16 cellular contexts compared by ENCODE assay signal in genomic region chr19:2227415-2228156, GRCh38. TPM values are rescaled to one million over a fixed set of nuclear protein-coding genes. Genes with fewer than 3 reads are reported as not detected.
DNase-seq lines count a peak whose midpoint lies in the region; ATAC-seq and TF ChIP-seq lines count a peak whose summit lies in the region.
"Had no signal": no experiment of that assay in that cellular context is flagged by ENCODE, and none has a peak within 500 bp of the region (broad histone marks: within the 10 kb centered on the region; RNA-seq: fewer than 3 reads in every experiment).

No MANE protein-coding gene starts in this region.

- CTCF ChIA-PET in OCI-LY7 (lab: Charles Lee; ENCODE audit: unreplicated experiment), result interaction anchor here (0.6 kb wide), 1 partner anchor 68 kb away, joined by 17 read pairs; no protein-coding TSS in a partner anchor

- ATAC-seq in HG03439 (IDR thresholded peaks at IDR 0.05; ENCODE audit: unreplicated experiment), result peak; percentile 50
- peak; percentile 68 for ATAC-seq in memory B cell (ENCODE audit: low read depth)
- no peak for ATAC-seq in GM19467 (IDR thresholded peaks at IDR 0.05; ENCODE audit: unreplicated experiment)
- ATAC-seq: gastroesophageal sphincter had no signal

- H2AFZ ChIP-seq in OCI-LY7 (ENCODE audit: low read length), result no peak overlapping the region
- H2AFZ ChIP-seq: parathyroid adenoma had no signal

- H3K4me3 ChIP-seq in OCI-LY7 (ENCODE audit: low read depth, low read length, poor library complexity, severe bottlenecking) (peak overlapping the region; percentile 57), foreskin fibroblast (ENCODE audit: low read depth in 1 of 2, low read length in 2 of 2) (no peak overlapping the region)
- H3K4me3 ChIP-seq: gastroesophageal sphincter, tibial artery had no signal

- TF ChIP-seq CTCF in GM10266 (IDR thresholded peaks at IDR 0.05; ENCODE audit: control insufficient read depth, insufficient read depth, low read depth, missing control alignments) (peak; percentile 26), OCI-LY7 (conservative IDR thresholded peaks at IDR 0.05; ENCODE audit: low read length) (peak; percentile 49; the same call in 1 of the 2 replicates), foreskin fibroblast (IDR thresholded peaks at IDR 0.05; ENCODE audit: low read depth, low read length) (no peak)

- POLR2A ChIA-PET in OCI-LY7 (lab: Charles Lee), result interaction anchor here (0.6 kb wide), 3 partner anchors 25 to 157 kb away, joined by 3 to 9 read pairs (median 3); no protein-coding TSS in a partner anchor

- H3K4me1 ChIP-seq in OCI-LY7 (ENCODE audit: insufficient read depth, low read length, poor library complexity, severe bottlenecking), result peaks cover 67% of the 10 kb centered on the region
- H3K4me1 ChIP-seq: parathyroid adenoma, tibial artery had no signal

- H3K27ac Mint-ChIP-seq in memory B cell, result peak overlapping the region; percentile 88

- peaks cover 33% of the 10 kb centered on the region for H3K4me1 Mint-ChIP-seq in memory B cell

- H3K36me3 ChIP-seq in OCI-LY7 (ENCODE audit: insufficient read depth, low read length), result peaks cover 78% of the 10 kb centered on the region

- H3K79me2 ChIP-seq in OCI-LY7 (ENCODE audit: insufficient read depth, low read depth, low read length), result peaks cover 10% of the 10 kb centered on the region; the same call in 1 of the 2 replicates
- H3K79me2 ChIP-seq: parathyroid adenoma had no signal

- H4K20me1 ChIP-seq in OCI-LY7 (ENCODE audit: insufficient read depth, low read length), result no peaks in the 10 kb centered on the region

- H3K9me2 ChIP-seq in OCI-LY7 (ENCODE audit: insufficient read depth, low read length), result no peaks in the 10 kb centered on the region
- H3K9me2 ChIP-seq: SK-N-SH had no signal

- H3K27ac ChIP-seq in OCI-LY7 (ENCODE audit: low read depth, low read length, poor library complexity, severe bottlenecking), result peak overlapping the region; percentile 94
- H3K27ac ChIP-seq: gastroesophageal sphincter, parathyroid adenoma, tibial artery had no signal

- BruUV-seq in OCI-LY7 (replicated peaks; lab: Mats Ljungman, UMichigan), result no TSS peak

- peak overlapping the region; percentile 83 for H3K4me3 Mint-ChIP-seq in memory B cell

- DNase-seq in GM10266 (ENCODE audit: extremely low spot score) (peak; percentile 82), OCI-LY7 (ENCODE audit: low spot score) (peak; percentile 99), memory B cell (ENCODE audit: low spot score in 2 of 2) (peak; percentile 65 to 78), NCI-H82 (lab: John Stamatoyannopoulos, UW) (no peak), NCI-H146 treated with DMSO at 0.1 percent for 48 hours (lab: John Stamatoyannopoulos, UW; ENCODE audit: unreplicated experiment) (no peak), foreskin fibroblast (no peak)
- DNase-seq: activated naive CD4-positive, alpha-beta T cell treated with anti-CD3 and anti-CD28 coated beads, Interleukin-2, amount 50 U/mL, for 16 hours; midbrain; SK-N-SH had no signal

- H3K9me3 Mint-ChIP-seq in memory B cell, result no peaks in the 10 kb centered on the region

- H3K27me3 Mint-ChIP-seq in memory B cell, result no peaks in the 10 kb centered on the region

- intact Hi-C loops in OCI-LY7 (cut with micrococcal nuclease; ENCODE audit: unreplicated experiment), result loop anchor here (2.0 kb wide), 1 partner anchor 71 kb away; no protein-coding TSS in a partner anchor

- H3K36me3 Mint-ChIP-seq in memory B cell, result peaks cover 13% of the 10 kb centered on the region

- H3K9me3 ChIP-seq in OCI-LY7 (ENCODE audit: low read length), result no peaks in the 10 kb centered on the region
- H3K9me3 ChIP-seq: gastroesophageal sphincter, SK-N-SH, tibial artery had no signal

- H3K4me2 ChIP-seq in OCI-LY7 (ENCODE audit: low read length), result peak overlapping the region; percentile 74
- H3K4me2 ChIP-seq: SK-N-SH had no signal

RNA-seq across cellular contexts. Expression of gene PLEKHJ1, which starts 8.5 kb away (rescaled TPM):
- total RNA-seq in OCI-LY7 (2014; rRNA removed; shearing (Covaris generic)), result 205 and 221 TPM in 2 replicates
- 122 and 129 TPM in 2 replicates for total RNA-seq in OCI-LY7 (2022)

RNA-seq across cellular contexts. Expression of gene SF3A2, which starts 9.0 kb away (rescaled TPM):
- total RNA-seq in OCI-LY7 (2014; rRNA removed; shearing (Covaris generic)), result 104 and 124 TPM in 2 replicates
- total RNA-seq in OCI-LY7 (2022), result 206 and 207 TPM in 2 replicates

RNA-seq across cellular contexts. Expression of gene AMH, which starts 21.5 kb away (rescaled TPM):
- total RNA-seq in OCI-LY7 (2014; rRNA removed; shearing (Covaris generic)), result 10.7 and 14.8 TPM in 2 replicates
- total RNA-seq in OCI-LY7 (2022), result 45.7 and 49.7 TPM in 2 replicates

RNA-seq across cellular contexts. Expression of gene JSRP1, which starts 28.6 kb away (rescaled TPM):
- total RNA-seq in OCI-LY7 (2014; rRNA removed; shearing (Covaris generic)), result 0.44 and 1.5 TPM in 2 replicates
- 13.8 and 15.9 TPM in 2 replicates for total RNA-seq in OCI-LY7 (2022)
- total RNA-seq: bronchial epithelial cell, H4 had no signal

RNA-seq across cellular contexts. Expression of gene PEAK3, which starts 54.4 kb away (rescaled TPM):
- total RNA-seq in OCI-LY7 (2014; rRNA removed; shearing (Covaris generic)), result not detected in 2 replicates
- 0.18 TPM in 1 of 2 replicates, not detected in the other for total RNA-seq in OCI-LY7 (2022)
- total RNA-seq: bronchial epithelial cell had no signal

Comparison
In these comparisons a context has a peak if more than half of its experiments do, and no peak if none do; other contexts are left out.
1. DNase-seq: peak in GM10266 (single experiment), OCI-LY7 (single experiment) and memory B cell (2 of 2); none in NCI-H82 (single experiment), NCI-H146 treated with DMSO at 0.1 percent for 48 hours (single experiment) and foreskin fibroblast (0 of 2).